In the genomic region with DNA sequence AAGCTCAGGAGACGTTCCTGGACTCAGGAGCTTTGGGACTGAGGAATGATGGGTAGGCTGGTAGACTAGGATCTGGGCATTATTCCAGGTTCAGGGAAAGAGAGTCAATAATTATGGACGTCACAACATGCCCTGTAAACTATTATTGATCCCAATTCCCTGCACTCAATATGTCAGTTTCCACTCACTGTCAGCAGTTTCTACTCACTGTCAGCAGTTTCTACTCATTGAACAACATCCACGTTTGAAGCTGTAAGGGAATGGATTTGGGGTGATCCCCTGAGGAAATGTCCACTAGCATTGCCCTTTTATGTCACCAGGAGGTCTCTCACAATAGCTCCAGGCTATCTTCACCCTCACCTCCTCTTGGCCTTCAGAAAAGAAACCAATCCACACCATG, we compare ENCODE assay signal across 37 cellular contexts.
"Had no signal": no experiment of that assay in that cellular context is flagged by ENCODE, and none has a peak within 500 bp of the region (broad histone marks: within the 10 kb centered on the region; RNA-seq: fewer than 3 reads in every experiment).

No MANE protein-coding gene starts in this region.

- H3K27ac ChIP-seq: adrenal gland, body of pancreas, brain microvascular endothelial cell, breast epithelium, WERI-Rb-1 had no signal

- FAIRE-seq: astrocyte had no signal

- H3K27me3 Mint-ChIP-seq: activated CD4-positive, alpha-beta memory T cell treated with anti-CD3 and anti-CD28 coated beads, Interleukin-2, amount 10 ng/mL, durations not matched to agents 7 days and 5 days; activated CD4-positive, alpha-beta T cell treated with anti-CD3 and anti-CD28 coated beads for 36 hours; activated CD4-positive, alpha-beta T cell treated with anti-CD3 and anti-CD28 coated beads, Interleukin-2, amount 10 ng/mL, durations not matched to agents 7 days and 5 days; activated CD8-positive, alpha-beta memory T cell treated with anti-CD3 and anti-CD28 coated beads, Interleukin-2, amount 10 ng/mL, durations not matched to agents 7 days and 5 days; activated naive CD8-positive, alpha-beta T cell treated with anti-CD3 and anti-CD28 coated beads for 36 hours; activated T-cell treated with anti-CD3 and anti-CD28 coated beads, Interleukin-2, amount 50 U/mL, for 24 hours had no signal

- H3K4me3 ChIP-seq: adrenal gland, body of pancreas, breast epithelium had no signal

- H3K36me3 ChIP-seq: adrenal gland, brain microvascular endothelial cell, breast epithelium, WERI-Rb-1 had no signal

- H3K4me1 ChIP-seq: adrenal gland, body of pancreas, breast epithelium had no signal

- H3K4me3 Mint-ChIP-seq: activated CD4-positive, alpha-beta memory T cell treated with anti-CD3 and anti-CD28 coated beads, Interleukin-2, amount 10 ng/mL, durations not matched to agents 7 days and 5 days; activated CD4-positive, alpha-beta T cell treated with anti-CD3 and anti-CD28 coated beads for 36 hours; activated CD4-positive, alpha-beta T cell treated with anti-CD3 and anti-CD28 coated beads, Interleukin-2, amount 10 ng/mL, durations not matched to agents 7 days and 5 days; activated CD8-positive, alpha-beta memory T cell treated with anti-CD3 and anti-CD28 coated beads, Interleukin-2, amount 10 ng/mL, durations not matched to agents 7 days and 5 days; activated CD8-positive, alpha-beta T cell treated with anti-CD3 and anti-CD28 coated beads, Interleukin-2, amount 10 ng/mL, durations not matched to agents 7 days and 5 days; activated naive CD4-positive, alpha-beta T cell treated with anti-CD3 and anti-CD28 coated beads for 36 hours; activated naive CD8-positive, alpha-beta T cell treated with anti-CD3 and anti-CD28 coated beads for 36 hours; activated T-cell treated with anti-CD3 and anti-CD28 coated beads, Interleukin-2, amount 50 U/mL, for 24 hours; T-helper 1 cell treated with Interleukin-12 subunit alpha and Interleukin-12 subunit beta and Interleukin-4 antibody, amounts not matched to agents 30 μg/mL and 1 μg/mL, for 36 hours; T-helper 2 cell treated with Interferon-gamma antibody and Interleukin-4, amounts not matched to agents 5 μg/mL and 100 μg/mL, for 36 hours; WTC11 had no signal

- H3K27ac Mint-ChIP-seq: activated CD4-positive, alpha-beta memory T cell treated with anti-CD3 and anti-CD28 coated beads, Interleukin-2, amount 10 ng/mL, durations not matched to agents 7 days and 5 days; activated CD4-positive, alpha-beta T cell treated with anti-CD3 and anti-CD28 coated beads for 36 hours; activated CD4-positive, alpha-beta T cell treated with anti-CD3 and anti-CD28 coated beads, Interleukin-2, amount 10 ng/mL, durations not matched to agents 7 days and 5 days; activated CD8-positive, alpha-beta memory T cell treated with anti-CD3 and anti-CD28 coated beads, Interleukin-2, amount 10 ng/mL, durations not matched to agents 7 days and 5 days; activated CD8-positive, alpha-beta T cell treated with anti-CD3 and anti-CD28 coated beads, Interleukin-2, amount 10 ng/mL, durations not matched to agents 7 days and 5 days; activated naive CD4-positive, alpha-beta T cell treated with anti-CD3 and anti-CD28 coated beads for 36 hours; activated naive CD4-positive, alpha-beta T cell treated with anti-CD3 and anti-CD28 coated beads, Interleukin-2, amount 50 U/mL, for 72 hours; activated naive CD8-positive, alpha-beta T cell treated with anti-CD3 and anti-CD28 coated beads for 36 hours; activated T-cell treated with anti-CD3 and anti-CD28 coated beads, Interleukin-2, amount 50 U/mL, for 24 hours; activated T-helper 2 cell treated with anti-CD3 and anti-CD28 coated beads, Interferon-gamma antibody, Interleukin-2, Interleukin-4, amounts not matched to agents 10 μg/mL and 5 μg/mL and 100 μg/mL, durations not matched to agents 14 hours and 24 hours and 36 hours; T-helper 2 cell treated with Interferon-gamma antibody and Interleukin-4, amounts not matched to agents 5 μg/mL and 100 μg/mL, for 36 hours; WTC11 had no signal

- H3K4me1 Mint-ChIP-seq: activated CD4-positive, alpha-beta memory T cell treated with anti-CD3 and anti-CD28 coated beads, Interleukin-2, amount 10 ng/mL, durations not matched to agents 7 days and 5 days; activated CD4-positive, alpha-beta T cell treated with anti-CD3 and anti-CD28 coated beads for 36 hours; activated CD4-positive, alpha-beta T cell treated with anti-CD3 and anti-CD28 coated beads, Interleukin-2, amount 10 ng/mL, durations not matched to agents 7 days and 5 days; activated CD8-positive, alpha-beta memory T cell treated with anti-CD3 and anti-CD28 coated beads, Interleukin-2, amount 10 ng/mL, durations not matched to agents 7 days and 5 days; activated naive CD8-positive, alpha-beta T cell treated with anti-CD3 and anti-CD28 coated beads for 36 hours had no signal

- H3K27me3 ChIP-seq: adrenal gland, body of pancreas, brain microvascular endothelial cell, breast epithelium had no signal

- H3K9me3 ChIP-seq: adrenal gland had no signal

- H3K36me3 Mint-ChIP-seq: activated CD8-positive, alpha-beta memory T cell treated with anti-CD3 and anti-CD28 coated beads, Interleukin-2, amount 10 ng/mL, durations not matched to agents 7 days and 5 days; activated naive CD8-positive, alpha-beta T cell treated with anti-CD3 and anti-CD28 coated beads for 36 hours had no signal

- ATAC-seq: activated CD4-positive, alpha-beta T cell treated with anti-CD3 and anti-CD28 coated beads for 36 hours; activated CD4-positive, CD25-positive, alpha-beta regulatory T cell treated with anti-CD3 and anti-CD28 coated beads, Interleukin-2, amount 50 U/mL, for 24 hours; activated CD8-positive, alpha-beta memory T cell treated with anti-CD3 and anti-CD28 coated beads, Interleukin-2, amount 10 ng/mL, durations not matched to agents 7 days and 5 days; activated CD8-positive, alpha-beta T cell treated with anti-CD3 and anti-CD28 coated beads, Interleukin-2, amount 10 ng/mL, durations not matched to agents 7 days and 5 days; activated naive CD4-positive, alpha-beta T cell treated with anti-CD3 and anti-CD28 coated beads, Interleukin-2, amount 50 U/mL, for 72 hours; body of pancreas; WTC11 had no signal

- DNase-seq: activated CD4-positive, alpha-beta memory T cell treated with anti-CD3 and anti-CD28 coated beads, Interleukin-2, amount 10 ng/mL, durations not matched to agents 7 days and 5 days; activated CD4-positive, alpha-beta T cell treated with anti-CD3 and anti-CD28 coated beads for 1 hour; activated CD4-positive, alpha-beta T cell treated with anti-CD3 and anti-CD28 coated beads for 36 hours; activated CD4-positive, alpha-beta T cell treated with anti-CD3 and anti-CD28 coated beads for 48 hours; activated CD4-positive, alpha-beta T cell treated with anti-CD3 and anti-CD28 coated beads, Interleukin-2, amount 10 ng/mL, durations not matched to agents 7 days and 5 days; activated CD4-positive, alpha-beta T cell treated with anti-CD3 and anti-CD28 coated beads, Interleukin-2, amount 50 U/mL, for 48 hours; activated CD4-positive, CD25-positive, alpha-beta regulatory T cell; activated CD8-positive, alpha-beta memory T cell treated with anti-CD3 and anti-CD28 coated beads for 24 hours; activated CD8-positive, alpha-beta memory T cell treated with anti-CD3 and anti-CD28 coated beads, Interleukin-2, amount 10 ng/mL, durations not matched to agents 7 days and 5 days; activated CD8-positive, alpha-beta memory T cell treated with anti-CD3 and anti-CD28 coated beads, Interleukin-2, amount 50 U/mL, for 48 hours; activated CD8-positive, alpha-beta T cell treated with anti-CD3 and anti-CD28 coated beads, Interleukin-2, amount 10 ng/mL, durations not matched to agents 7 days and 5 days; activated effector memory CD4-positive, alpha-beta T cell treated with Interleukin-2 at 50 U/mL for 16 hours; activated gamma-delta T cell treated with Interleukin-2 at 50 U/mL for 16 hours; activated naive CD4-positive, alpha-beta T cell; activated naive CD4-positive, alpha-beta T cell treated with anti-CD3 and anti-CD28 coated beads for 36 hours; activated naive CD4-positive, alpha-beta T cell treated with anti-CD3 and anti-CD28 coated beads, Interleukin-2, amount 50 U/mL, for 16 hours; activated naive CD8-positive, alpha-beta T cell treated with anti-CD3 and anti-CD28 coated beads for 36 hours; activated T-cell treated with anti-CD3 and anti-CD28 coated beads, Interleukin-2, amount 50 U/mL, for 24 hours; activated T-cell treated with anti-CD3 and anti-CD28 coated beads, Interleukin-2, amount 50 U/mL, for 48 hours; adrenal gland; amniotic stem cell; aorta; body of pancreas; brain microvascular endothelial cell; central memory CD4-positive, alpha-beta T cell; T-helper 1 cell; T-helper 2 cell; T-helper 9 cell; WERI-Rb-1 had no signal
